Comparison of ENCODE assay signal across 8 cellular contexts in genomic region chrX:19343462-19344206, GRCh38. TPM values are rescaled to one million over a fixed set of nuclear protein-coding genes. Genes with fewer than 3 reads are reported as not detected.
DNase-seq lines count a peak whose midpoint lies in the region; ATAC-seq, FAIRE-seq and TF ChIP-seq lines count a peak whose summit lies in the region.

TSS of gene PDHA1 (plus strand) at chrX:19343927. CDS start at chrX:19344038, 111 bp downstream.

- TF ChIP-seq CTCF in left ventricle myocardium inferior (IDR thresholded peaks at IDR 0.05; ENCODE audit: borderline replicate concordance) (no peak), psoas muscle (IDR thresholded peaks at IDR 0.05) (no peak)

- H3K4me3 ChIP-seq in left ventricle myocardium inferior (peak within 1 kb of the TSS; percentile 84), psoas muscle (peak within 1 kb of the TSS; percentile 81)

- H3K4me1 ChIP-seq in left ventricle myocardium inferior, result peaks cover 50% of the 10 kb centered on the region
- no peaks in the 10 kb centered on the region for H3K4me1 ChIP-seq in psoas muscle

- no peak for FAIRE-seq in urothelium cell line (lab: Jason Lieb, UNC)

- DNase-seq in NCI-H187 (lab: John Stamatoyannopoulos, UW) (peak; percentile 88 to 93), T-helper 2 cell (peak; percentile 80 to 95 (median 90)), left ventricle myocardium inferior (peak; percentile 93), psoas muscle (peak; percentile 93 to 97), urothelium cell line (ENCODE audit: low spot score) (peak; percentile 81)

- H3K27me3 ChIP-seq in left ventricle myocardium inferior (ENCODE audit: low read depth) (no peaks in the 10 kb centered on the region), psoas muscle (ENCODE audit: insufficient read depth in 3 of 3, low read length in 2 of 3) (no peaks in the 10 kb centered on the region)

- H3K27ac ChIP-seq in angular gyrus (ENCODE audit: low read depth, low read length), result peak within 1 kb of the TSS; percentile 66
- peak within 1 kb of the TSS; percentile 92 for H3K27ac ChIP-seq in left ventricle myocardium inferior (replicated peaks)
- peak within 1 kb of the TSS; percentile 85 for H3K27ac ChIP-seq in psoas muscle

- H3K9me3 ChIP-seq in left ventricle myocardium inferior (replicated peaks) (no peaks in the 10 kb centered on the region), psoas muscle (no peaks in the 10 kb centered on the region)

- H3K36me3 ChIP-seq in left ventricle myocardium inferior, result no peaks in the 10 kb centered on the region
- H3K36me3 ChIP-seq in psoas muscle (ENCODE audit: insufficient read depth in 1 of 2, low read depth in 1 of 2), result no peaks in the 10 kb centered on the region

- ATAC-seq in GM18498 (IDR thresholded peaks at IDR 0.05; ENCODE audit: unreplicated experiment) (peak; percentile 99), HG02938 (IDR thresholded peaks at IDR 0.05; ENCODE audit: unreplicated experiment) (peak; percentile 98), psoas muscle (peak; percentile 95 to 98 (median 98))

- intact Hi-C loops in left ventricle myocardium inferior (cut with micrococcal nuclease) (no loop called here), psoas muscle (cut with DNase I) (loop anchor here in 1 of 2 donors (10.0 kb wide), 1 partner anchor 669 kb away; the partner anchor contains the start of gene RS1)

- WGBS in psoas muscle, 3 donors, result 0 to 26% (median 0%) methylated on average over 17 to 64 of the region's 64 CpGs

RNA-seq across cellular contexts. Expression of gene PDHA1, which starts in this region (rescaled TPM):
- total RNA-seq in left ventricle myocardium inferior (1,069 TPM), psoas muscle (100 to 1,000 TPM; 394 to 823 (median 575) TPM)
- polyA plus RNA-seq in psoas muscle, result 100 to 1,000 TPM; 374 to 866 (median 679) TPM

Comparison
In these comparisons a context has a peak if more than half of its experiments do, and no peak if none do; other contexts are left out.
1. Peak in every context shown above with its lines: DNase-seq, ATAC-seq, H3K4me3 ChIP-seq and H3K27ac ChIP-seq.